ENCODE assay signal across 20 cellular contexts in the genomic region with DNA sequence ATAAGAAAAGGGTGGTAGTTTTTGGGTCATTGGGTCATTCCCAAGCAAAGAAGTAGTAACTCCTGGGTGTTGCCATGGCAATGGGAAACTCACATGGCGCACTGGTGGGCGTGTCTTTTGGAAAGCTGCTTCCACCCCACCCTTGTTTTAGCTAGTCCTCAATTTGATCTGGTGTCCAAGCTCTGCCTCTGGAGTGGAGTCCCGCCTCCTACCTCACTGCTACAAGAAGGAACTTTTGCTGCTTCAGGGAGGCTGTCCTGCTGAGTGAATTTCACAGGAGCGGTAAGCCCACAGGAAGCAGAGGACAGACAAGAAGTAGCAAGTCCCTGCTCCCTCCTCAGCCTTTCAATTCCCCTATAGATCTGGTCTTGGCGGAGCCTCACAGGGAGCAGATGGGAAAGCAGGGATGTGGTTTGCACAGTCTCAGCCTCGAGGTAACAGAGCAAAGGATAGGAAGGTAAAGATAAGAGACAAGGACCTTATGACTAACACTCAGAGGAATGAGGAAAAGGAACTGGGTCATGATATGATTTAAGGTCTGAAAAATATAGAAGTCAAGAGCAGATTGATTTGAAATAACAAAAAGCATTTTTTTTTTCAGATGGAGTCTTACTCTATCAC.
DNase-seq lines count a peak whose midpoint lies in the region; ATAC-seq, FAIRE-seq and TF ChIP-seq lines count a peak whose summit lies in the region.
"Had no signal": no experiment of that assay in that cellular context is flagged by ENCODE, and none has a peak within 500 bp of the region (broad histone marks: within the 10 kb centered on the region; RNA-seq: fewer than 3 reads in every experiment).

No MANE protein-coding gene starts in this region.

- H3K36me3 Mint-ChIP-seq in activated CD4-positive, alpha-beta memory T cell treated with anti-CD3 and anti-CD28 coated beads for 36 hours = no peaks in the 10 kb centered on the region
- H3K36me3 Mint-ChIP-seq: natural killer cell had no signal

- no peak for TF ChIP-seq POLR2A in IMR-90 (IDR thresholded peaks at IDR 0.05; ENCODE audit: low read depth, low read length)

- no peaks in the 10 kb centered on the region for H3K27me3 Mint-ChIP-seq in activated CD4-positive, alpha-beta memory T cell treated with anti-CD3 and anti-CD28 coated beads for 36 hours

- no peaks in the 10 kb centered on the region for H4K20me1 ChIP-seq in IMR-90 (ENCODE audit: insufficient read depth, low read length)

- no peak overlapping the region for H2BK5ac ChIP-seq in IMR-90 (ENCODE audit: low read depth, low read length, poor library complexity, severe bottlenecking)

- ATAC-seq in IMR-90 (ENCODE audit: low read depth) = no peak
- ATAC-seq in HG02642 (IDR thresholded peaks at IDR 0.05; ENCODE audit: poor library complexity, unreplicated experiment) = no peak
- no peak for ATAC-seq in HG03135 (IDR thresholded peaks at IDR 0.05; ENCODE audit: unreplicated experiment)
- ATAC-seq: natural killer cell, Panc1 had no signal

- WGBS in IMR-90 (ENCODE audit: extremely low coverage in 2 of 2, insufficient read length in 1 of 2), 2 experiments = 92% methylated on average over 2 of the region's 6 CpGs; no CpG with 5 or more reads in 1 of the 2 experiments

- H3K23ac ChIP-seq in IMR-90 (ENCODE audit: low read depth, low read length) = no peak overlapping the region

- CTCF ChIA-PET in IMR-90 (lab: Yijun Ruan, JAX) = no interaction called here
- CTCF ChIA-PET in activated CD4-positive, alpha-beta memory T cell treated with anti-CD3 and anti-CD28 coated beads for 36 hours (lab: Charles Lee) = no interaction called here

- H3K79me1 ChIP-seq in IMR-90 (ENCODE audit: low read depth in 1 of 2, low read length in 2 of 2) = no peaks in the 10 kb centered on the region

- H2AK9ac ChIP-seq in IMR-90 (replicated peaks; ENCODE audit: low read depth, low read length, poor library complexity) = no peak overlapping the region

- no peak overlapping the region for H2BK15ac ChIP-seq in IMR-90 (ENCODE audit: low read depth, low read length)

- H3K27me3 ChIP-seq in IMR-90 (ENCODE audit: control insufficient read depth, insufficient read depth, low read length) = no peaks in the 10 kb centered on the region; the same call in 1 of the 2 replicates
- no peaks in the 10 kb centered on the region for H3K27me3 ChIP-seq in bronchial epithelial cell (ENCODE audit: control insufficient read depth, insufficient read depth, low read length)

- TF ChIP-seq RAD21 in IMR-90 (IDR thresholded peaks at IDR 0.05; ENCODE audit: low read length) = no peak

- no peak overlapping the region for H2BK120ac ChIP-seq in IMR-90 (ENCODE audit: low read depth, low read length)

- intact Hi-C loops in IMR-90 (cut with micrococcal nuclease) = no loop called here
- intact Hi-C loops in activated CD4-positive, alpha-beta memory T cell treated with anti-CD3 and anti-CD28 coated beads for 36 hours (cut with micrococcal nuclease) = no loop called here

- no peak overlapping the region for H4K8ac ChIP-seq in IMR-90 (ENCODE audit: low read depth in 2 of 2, low read length in 2 of 2)

- TF ChIP-seq CTCF in IMR-90 (conservative IDR thresholded peaks at IDR 0.05; ENCODE audit: low read depth, low read length) = no peak
- TF ChIP-seq CTCF in bronchial epithelial cell (IDR thresholded peaks at IDR 0.05; ENCODE audit: insufficient read depth, low read length, severe bottlenecking) = no peak

- no peak overlapping the region; the same call in 1 of the 2 replicates for H2AK5ac ChIP-seq in IMR-90 (ENCODE audit: low read depth, low read length)

- H3K4me1 Mint-ChIP-seq in activated CD4-positive, alpha-beta memory T cell treated with anti-CD3 and anti-CD28 coated beads for 36 hours (ENCODE audit: low read depth) = no peaks in the 10 kb centered on the region
- H3K4me1 Mint-ChIP-seq: natural killer cell had no signal

- H3K18ac ChIP-seq in IMR-90 (ENCODE audit: low read depth, low read length) = no peak overlapping the region

- no peak overlapping the region for H3K14ac ChIP-seq in IMR-90 (replicated peaks; ENCODE audit: low read depth, low read length)

- H4K5ac ChIP-seq in IMR-90 (ENCODE audit: low read depth, low read length) = no peak overlapping the region

- H3K36me3 ChIP-seq in IMR-90 (ENCODE audit: control insufficient read depth, insufficient read depth, low read length) (no peaks in the 10 kb centered on the region), bronchial epithelial cell (ENCODE audit: control insufficient read depth, insufficient read depth, low read length) (no peaks in the 10 kb centered on the region)

- in situ Hi-C loops in IMR-90 (cut with MboI; ENCODE audit: low sequenced_read_pairs) = no loop called here

- H3K4me2 ChIP-seq in IMR-90 (ENCODE audit: low read depth, low read length) = no peak overlapping the region

- H3K56ac ChIP-seq in IMR-90 (ENCODE audit: extremely low read depth, insufficient read depth, low read length) = no peak overlapping the region

- H3K9me3 ChIP-seq in IMR-90 (ENCODE audit: control insufficient read depth, insufficient read depth, low read length) = no peaks in the 10 kb centered on the region

- no peak overlapping the region for H3K27ac ChIP-seq in IMR-90 (ENCODE audit: insufficient read depth, low read length)
- H3K27ac ChIP-seq: epithelial cell of prostate had no signal

- H3K9ac ChIP-seq in IMR-90 (ENCODE audit: low read depth, low read length) = no peak overlapping the region

- FAIRE-seq in bronchial epithelial cell (lab: Jason Lieb, UNC) = peak; percentile 23
- FAIRE-seq: G401.6, GM19239, kidney had no signal

- no peak overlapping the region for H3K4me3 Mint-ChIP-seq in activated CD4-positive, alpha-beta memory T cell treated with anti-CD3 and anti-CD28 coated beads for 36 hours
- H3K4me3 Mint-ChIP-seq: activated naive CD4-positive, alpha-beta T cell treated with anti-CD3 and anti-CD28 coated beads for 36 hours; natural killer cell had no signal

- POLR2A ChIA-PET in IMR-90 (lab: Charles Lee; ENCODE audit: unreplicated experiment) = no interaction called here
- POLR2A ChIA-PET in activated CD4-positive, alpha-beta memory T cell treated with anti-CD3 and anti-CD28 coated beads for 36 hours (lab: Charles Lee) = no interaction called here

- no peak overlapping the region for H4K91ac ChIP-seq in IMR-90 (ENCODE audit: insufficient read depth, low read depth, low read length)

- H2AFZ ChIP-seq in IMR-90 (replicated peaks; ENCODE audit: low read length, poor library complexity) = peak overlapping the region; percentile 3

- no peak overlapping the region for H2BK20ac ChIP-seq in IMR-90 (ENCODE audit: low read depth, low read length)

- H3K4me1 ChIP-seq in IMR-90 (ENCODE audit: control insufficient read depth, insufficient read depth, low read length) = no peaks in the 10 kb centered on the region

- dilution Hi-C loops in IMR-90 (cut with HindIII; ENCODE audit: low sequenced_read_pairs, unreplicated experiment) = no loop called here

- DNase-seq in EL (peak; percentile 43), IMR-90 (no peak), bronchial epithelial cell (ENCODE audit: low read depth) (peak; percentile 68), islet precursor cell (peak; percentile 78)
- no peak for DNase-seq in activated CD4-positive, alpha-beta memory T cell treated with anti-CD3 and anti-CD28 coated beads for 36 hours
- no peak for DNase-seq in stimulated activated CD4-positive, alpha-beta T cell treated with anti-CD3 and anti-CD28 coated beads, Interleukin-12 subunit alpha, Interleukin-12 subunit beta, amount 100 ng/mL, for 4 hours
- DNase-seq: activated naive CD4-positive, alpha-beta T cell treated with anti-CD3 and anti-CD28 coated beads for 36 hours; cortex of kidney; HCEC 1CT; Karpas-422; kidney; natural killer cell; NCI-H1105; NCI-H69 had no signal

- BruUV-seq in IMR-90 (replicated peaks; lab: Mats Ljungman, UMichigan) = no TSS peak

- H3K4me3 ChIP-seq in IMR-90 (ENCODE audit: insufficient read depth, low read depth, low read length) = no peak overlapping the region
- H3K4me3 ChIP-seq in bronchial epithelial cell (ENCODE audit: low read depth, low read length) = no peak overlapping the region

- no peaks in the 10 kb centered on the region for H3K9me1 ChIP-seq in IMR-90 (ENCODE audit: insufficient read depth, low read length)

- peaks cover 9% of the 10 kb centered on the region for H3K9me3 Mint-ChIP-seq in activated CD4-positive, alpha-beta memory T cell treated with anti-CD3 and anti-CD28 coated beads for 36 hours
- H3K9me3 Mint-ChIP-seq: activated naive CD4-positive, alpha-beta T cell treated with anti-CD3 and anti-CD28 coated beads for 36 hours had no signal

- no peak overlapping the region for H3K4ac ChIP-seq in IMR-90 (ENCODE audit: low read depth, low read length)

- no peak overlapping the region for H3K27ac Mint-ChIP-seq in activated CD4-positive, alpha-beta memory T cell treated with anti-CD3 and anti-CD28 coated beads for 36 hours
- H3K27ac Mint-ChIP-seq: activated naive CD4-positive, alpha-beta T cell treated with anti-CD3 and anti-CD28 coated beads for 36 hours; natural killer cell had no signal

TF ChIP-seq in IMR-90, 13 proteins besides CTCF, POLR2A, EP300 and RAD21 (continues in another document):
- TF ChIP-seq RFX5 (IDR thresholded peaks at IDR 0.05; ENCODE audit: low read depth, low read length) (no peak), MXI1 (IDR thresholded peaks at IDR 0.05; ENCODE audit: borderline replicate concordance, low read depth, low read length) (no peak), MAFK (IDR thresholded peaks at IDR 0.05; ENCODE audit: low read depth, low read length) (no peak), RCOR1 (IDR thresholded peaks at IDR 0.05; ENCODE audit: insufficient replicate concordance, low read length) (no peak), MAZ (IDR thresholded peaks at IDR 0.05; ENCODE audit: borderline replicate concordance, low read depth, low read length) (no peak), NFE2L2 (IDR thresholded peaks at IDR 0.05; ENCODE audit: low read depth, low read length) (no peak), SMC3 (IDR thresholded peaks at IDR 0.05; ENCODE audit: low read depth, low read length) (no peak), CEBPB (IDR thresholded peaks at IDR 0.05; ENCODE audit: low read depth, low read length) (no peak), CHD1 (IDR thresholded peaks at IDR 0.05; ENCODE audit: low read depth, low read length) (no peak), FOS (IDR thresholded peaks at IDR 0.05; ENCODE audit: low read depth, low read length) (no peak)
- TF ChIP-seq, protein P1, sequence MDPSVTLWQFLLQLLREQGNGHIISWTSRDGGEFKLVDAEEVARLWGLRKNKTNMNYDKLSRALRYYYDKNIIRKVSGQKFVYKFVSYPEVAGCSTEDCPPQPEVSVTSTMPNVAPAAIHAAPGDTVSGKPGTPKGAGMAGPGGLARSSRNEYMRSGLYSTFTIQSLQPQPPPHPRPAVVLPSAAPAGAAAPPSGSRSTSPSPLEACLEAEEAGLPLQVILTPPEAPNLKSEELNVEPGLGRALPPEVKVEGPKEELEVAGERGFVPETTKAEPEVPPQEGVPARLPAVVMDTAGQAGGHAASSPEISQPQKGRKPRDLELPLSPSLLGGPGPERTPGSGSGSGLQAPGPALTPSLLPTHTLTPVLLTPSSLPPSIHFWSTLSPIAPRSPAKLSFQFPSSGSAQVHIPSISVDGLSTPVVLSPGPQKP (IDR thresholded peaks at IDR 0.05; ENCODE audit: borderline replicate concordance, low read depth, low read length) = no peak

Comparison
In these comparisons a context has a peak if more than half of its experiments do, and no peak if none do; other contexts are left out.
1. DNase-seq: peak in EL (single experiment), bronchial epithelial cell (single experiment) and islet precursor cell (single experiment); none in IMR-90 (single experiment), activated CD4-positive, alpha-beta memory T cell treated with anti-CD3 and anti-CD28 coated beads for 36 hours (single experiment) and stimulated activated CD4-positive, alpha-beta T cell treated with anti-CD3 and anti-CD28 coated beads, Interleukin-12 subunit alpha, Interleukin-12 subunit beta, amount 100 ng/mL, for 4 hours (single experiment).